In the genomic region with DNA sequence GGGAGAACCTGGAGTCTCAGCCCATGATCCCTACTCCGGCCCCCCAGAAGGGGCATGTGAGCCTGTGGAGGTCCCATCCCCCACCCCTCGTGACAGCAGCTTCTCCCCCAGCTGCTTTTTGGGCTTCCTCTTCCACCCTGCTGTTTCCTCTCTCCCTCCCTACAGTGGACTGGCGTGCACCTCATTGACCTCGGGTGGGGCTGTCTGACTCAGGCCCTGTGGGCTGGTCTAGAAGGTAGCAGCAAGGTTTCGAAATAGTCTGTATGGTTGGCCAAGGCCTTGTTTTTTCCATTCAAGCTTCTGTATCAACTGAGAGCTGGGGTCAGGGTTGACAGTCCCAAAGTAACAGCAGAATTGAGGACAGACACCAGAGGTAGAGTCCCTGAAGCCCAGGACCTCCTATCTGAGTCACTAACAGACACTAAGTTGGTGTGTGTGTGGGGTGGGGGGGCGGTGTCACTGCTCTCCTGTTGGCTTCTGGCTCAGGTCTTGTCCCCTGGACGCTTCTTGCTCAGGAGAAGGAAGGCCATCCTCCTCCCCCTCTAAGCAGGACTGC, we compare ENCODE assay signal across 8 cellular contexts. TPM values are rescaled to one million over a fixed set of nuclear protein-coding genes. Genes with fewer than 3 reads are reported as not detected.
A peak's percentile ranks its signal among the peaks of the same experiment; 100 is the strongest.
DNase-seq lines count a peak whose midpoint lies in the region; ATAC-seq and TF ChIP-seq lines count a peak whose summit lies in the region.

No MANE protein-coding gene starts in this region.

- no peaks in the 10 kb centered on the region for H3K27me3 ChIP-seq in trophoblast cell (ENCODE audit: insufficient read depth, low read length)

- H3K4me2 ChIP-seq in trophoblast cell (ENCODE audit: low read length): no peak overlapping the region

- no peak overlapping the region for H2AK5ac ChIP-seq in trophoblast cell (ENCODE audit: low read length)

- no CpG with 5 or more reads among the region's 7 CpGs for WGBS in trophoblast cell (ENCODE audit: extremely low coverage, insufficient coverage, insufficient read length)

- no peak overlapping the region for H3K14ac ChIP-seq in trophoblast cell (ENCODE audit: low read length)

- H4K12ac ChIP-seq in trophoblast cell (ENCODE audit: low read depth, low read length): no peak overlapping the region

- H3K79me2 ChIP-seq in trophoblast cell (ENCODE audit: control insufficient read depth, insufficient read depth, low read length, poor library complexity): no peaks in the 10 kb centered on the region

- no peak overlapping the region for H3K27ac ChIP-seq in trophoblast cell (ENCODE audit: low read depth, low read length)

- H3K9me3 ChIP-seq in trophoblast cell (ENCODE audit: insufficient read depth, low read depth, low read length): no peaks in the 10 kb centered on the region

- no peak overlapping the region for H2BK5ac ChIP-seq in trophoblast cell (ENCODE audit: low read depth, low read length, poor library complexity)

- TF ChIP-seq CTCF in fibroblast of mammary gland (conservative IDR thresholded peaks at IDR 0.05; ENCODE audit: control insufficient read depth, insufficient read depth, low read depth, low read length): no peak

- no peak overlapping the region for H2BK12ac ChIP-seq in trophoblast cell (ENCODE audit: low read length)

- H3K4ac ChIP-seq in trophoblast cell (ENCODE audit: low read depth, low read length): no peak overlapping the region

- H3K9ac ChIP-seq in trophoblast cell (ENCODE audit: low read length): no peak overlapping the region

- H4K8ac ChIP-seq in trophoblast cell (ENCODE audit: low read depth, low read length): no peak overlapping the region

- peaks cover 0 to 8% of the 10 kb centered on the region in 2 experiments for H3K4me1 ChIP-seq in trophoblast cell (ENCODE audit: control insufficient read depth in 1 of 2, insufficient read depth in 2 of 2, low read length in 2 of 2)

- no peak overlapping the region for H2BK120ac ChIP-seq in trophoblast cell (ENCODE audit: insufficient read depth, low read length, poor library complexity)

- H3K23ac ChIP-seq in trophoblast cell (ENCODE audit: low read length): no peak overlapping the region

- DNase-seq in AG08396 (ENCODE audit: low spot score) (peak; percentile 67), SIG-M5 (lab: John Stamatoyannopoulos, UW) (peak; percentile 72), fibroblast of mammary gland (ENCODE audit: low read depth) (peak; percentile 83), trophoblast cell (peak; percentile 27 to 54), NCI-H82 (lab: John Stamatoyannopoulos, UW) (no peak), NCI-H345 (lab: John Stamatoyannopoulos, UW) (no peak)

- H3K36me3 ChIP-seq in trophoblast cell (ENCODE audit: control insufficient read depth in 1 of 2, insufficient read depth in 2 of 2, low read length in 2 of 2): no peaks in the 10 kb centered on the region

- no peak overlapping the region for H2AFZ ChIP-seq in trophoblast cell (ENCODE audit: insufficient read depth, low read length, poor library complexity)

- no peaks in the 10 kb centered on the region for H3K79me1 ChIP-seq in trophoblast cell (ENCODE audit: low read length)

- H4K91ac ChIP-seq in trophoblast cell (ENCODE audit: low read depth, low read length): no peak overlapping the region

- ATAC-seq in GM19025 (IDR thresholded peaks at IDR 0.05; ENCODE audit: low read depth, unreplicated experiment) (peak; percentile 55), HG03066 (IDR thresholded peaks at IDR 0.05; ENCODE audit: low read depth, unreplicated experiment) (peak; percentile 67)

- H3K4me3 ChIP-seq in fibroblast of mammary gland (ENCODE audit: control insufficient read depth, low read depth, low read length) (no peak overlapping the region), trophoblast cell (ENCODE audit: low read depth, low read length) (no peak overlapping the region)

- H3K18ac ChIP-seq in trophoblast cell (ENCODE audit: low read length): no peak overlapping the region

RNA-seq across cellular contexts. Expression of gene SLC37A2, which starts 7.7 kb away (rescaled TPM):
- 0.10 and 0.12 TPM in 2 replicates for polyA plus RNA-seq in trophoblast cell (2013)

RNA-seq across cellular contexts. Expression of gene TMEM218, which starts 40.6 kb away (rescaled TPM):
- 5.1 and 5.5 TPM in 2 replicates for polyA plus RNA-seq in trophoblast cell (2013)

Comparison
In these comparisons a context has a peak if more than half of its experiments do, and no peak if none do; other contexts are left out.
1. DNase-seq: peak in AG08396 (single experiment), SIG-M5 (single experiment), fibroblast of mammary gland (single experiment) and trophoblast cell (2 of 2); none in NCI-H82 (single experiment) and NCI-H345 (single experiment).